1 cellular context compared by ENCODE assay signal in genomic region chr9:100927778-100928177, GRCh38.
TF ChIP-seq lines count a peak whose summit lies in the region.

No MANE protein-coding gene starts in this region.

TF ChIP-seq in SK-N-SH, 30 proteins besides CTCF, POLR2A, EP300 and RAD21 (continued from another document):
- TF ChIP-seq REST (IDR thresholded peaks at IDR 0.05; ENCODE audit: low read depth, low read length) (no peak), MAX (IDR thresholded peaks at IDR 0.05; ENCODE audit: low read depth) (no peak), YY1 (IDR thresholded peaks at IDR 0.05; ENCODE audit: low read depth) (no peak), SMC3 (IDR thresholded peaks at IDR 0.05; ENCODE audit: low read depth, low read length) (no peak), TEAD4 (IDR thresholded peaks at IDR 0.05; ENCODE audit: borderline replicate concordance, insufficient read depth) (no peak)
